12 cellular contexts compared by ENCODE assay signal in genomic region chr7:137717811-137718271, GRCh38.
DNase-seq lines count a peak whose midpoint lies in the region; ATAC-seq and TF ChIP-seq lines count a peak whose summit lies in the region.
"Had no signal": no experiment of that assay in that cellular context is flagged by ENCODE, and none has a peak within 500 bp of the region (broad histone marks: within the 10 kb centered on the region; RNA-seq: fewer than 3 reads in every experiment).

No MANE protein-coding gene starts in this region.

- H4K8ac ChIP-seq in neuronal stem cell (ENCODE audit: low read depth, low read length) = no peak overlapping the region

- H3K27me3 ChIP-seq in dorsolateral prefrontal cortex (no peaks in the 10 kb centered on the region), neuronal stem cell (ENCODE audit: control insufficient read depth in 3 of 3, insufficient read depth in 3 of 3, low read depth in 1 of 3, low read length in 3 of 3) (no peaks in the 10 kb centered on the region)

- H3K18ac ChIP-seq in neuronal stem cell (ENCODE audit: low read length) = no peak overlapping the region

- TF ChIP-seq CTCF in GM10266 (IDR thresholded peaks at IDR 0.05; ENCODE audit: control insufficient read depth, insufficient read depth, low read depth, missing control alignments) (no peak), dorsolateral prefrontal cortex (IDR thresholded peaks at IDR 0.05 in 54 of 56, conservative IDR thresholded peaks at IDR 0.05 in 2 of 56; ENCODE audit: low read depth in 1 of 56, partially characterized antibody in 56 of 56) (no peak)

- peak overlapping the region; percentile 78 for H2AFZ ChIP-seq in neuronal stem cell (ENCODE audit: low read length)

- no peaks in the 10 kb centered on the region for H3K79me1 ChIP-seq in neuronal stem cell (ENCODE audit: low read depth, low read length)

- H3K9ac ChIP-seq in neuronal stem cell (ENCODE audit: low read depth, low read length, poor library complexity) = no peak overlapping the region

- H2AK5ac ChIP-seq in neuronal stem cell (ENCODE audit: low read depth, low read length) = no peak overlapping the region

- DNase-seq in GM10266 (ENCODE audit: extremely low spot score) (peak; percentile 7), NCI-H345 (lab: John Stamatoyannopoulos, UW) (peak; percentile 66), dorsolateral prefrontal cortex (peak in 7 of 10 donors; percentile 40 to 70 (median 47)), neuronal stem cell (ENCODE audit: low spot score) (peak; percentile 61), NCI-H2081 (lab: John Stamatoyannopoulos, UW) (no peak), LoVo (ENCODE audit: low spot score) (no peak)
- DNase-seq: activated CD4-positive, CD25-positive, alpha-beta regulatory T cell had no signal

- peak overlapping the region in 43 of 59 donors; percentile 2 to 86 (median 51) for H3K27ac ChIP-seq in dorsolateral prefrontal cortex
- no peak overlapping the region for H3K27ac ChIP-seq in neuronal stem cell (replicated peaks; ENCODE audit: low read length)
- H3K27ac ChIP-seq: epithelial cell of prostate had no signal

- H2BK5ac ChIP-seq in neuronal stem cell (ENCODE audit: low read length) = no peak overlapping the region

- ATAC-seq in GM19324 (IDR thresholded peaks at IDR 0.05; ENCODE audit: low FRiP score, unreplicated experiment) (no peak), HG03097 (IDR thresholded peaks at IDR 0.05; ENCODE audit: low FRiP score, unreplicated experiment) (no peak)
- ATAC-seq: Panc1 had no signal

- H4K91ac ChIP-seq in neuronal stem cell (ENCODE audit: low read depth, low read length, poor library complexity) = no peak overlapping the region

- no peaks in the 10 kb centered on the region for H3K36me3 ChIP-seq in neuronal stem cell (replicated peaks in 1 of 2; ENCODE audit: control insufficient read depth in 2 of 2, insufficient read depth in 2 of 2, low read length in 2 of 2)

- no peak overlapping the region for H3K23ac ChIP-seq in neuronal stem cell (ENCODE audit: low read depth, low read length, poor library complexity)

- no peak overlapping the region for H2BK120ac ChIP-seq in neuronal stem cell (ENCODE audit: low read depth, low read length)

- H2BK15ac ChIP-seq in neuronal stem cell (ENCODE audit: low read length) = no peak overlapping the region

- no peak overlapping the region for H2BK12ac ChIP-seq in neuronal stem cell (ENCODE audit: low read length)

- WGBS in neuronal stem cell (ENCODE audit: extremely low coverage in 2 of 2, insufficient read length in 2 of 2, insufficient replicate concordance in 1 of 2), 2 donors = no CpG with 5 or more reads among the region's 7 CpGs

- peaks cover 12 to 32% of the 10 kb centered on the region in 2 donors for H3K4me1 ChIP-seq in neuronal stem cell (ENCODE audit: control insufficient read depth in 2 of 2, insufficient read depth in 1 of 2, low read depth in 1 of 2, low read length in 2 of 2)

- H3K14ac ChIP-seq in neuronal stem cell (ENCODE audit: low read length) = no peak overlapping the region

- H3K4me3 ChIP-seq in dorsolateral prefrontal cortex (peak overlapping the region in 12 of 59 donors; percentile 4 to 33 (median 14)), neuronal stem cell (ENCODE audit: low read length in 2 of 2) (no peak overlapping the region)
- H3K4me3 ChIP-seq: lung had no signal

- no peaks in the 10 kb centered on the region for H3K9me3 ChIP-seq in neuronal stem cell (replicated peaks in 1 of 2; ENCODE audit: control insufficient read depth in 2 of 2, insufficient read depth in 1 of 2, low read depth in 1 of 2, low read length in 2 of 2)

- no peak overlapping the region for H3K4ac ChIP-seq in neuronal stem cell (ENCODE audit: low read length)

- H3K4me2 ChIP-seq in neuronal stem cell (ENCODE audit: insufficient read depth, low read length, poor library complexity, severe bottlenecking) = peak overlapping the region; percentile 22

- intact Hi-C loops in dorsolateral prefrontal cortex (cut with DNase I) = no loop called here

Comparison
In these comparisons a context has a peak if more than half of its experiments do, and no peak if none do; other contexts are left out.
1. DNase-seq: peak in GM10266 (single experiment), NCI-H345 (single experiment), dorsolateral prefrontal cortex (7 of 10) and neuronal stem cell (single experiment); none in NCI-H2081 (0 of 2) and LoVo (single experiment).